Comparison of ENCODE assay signal across 32 cellular contexts in the genomic region with DNA sequence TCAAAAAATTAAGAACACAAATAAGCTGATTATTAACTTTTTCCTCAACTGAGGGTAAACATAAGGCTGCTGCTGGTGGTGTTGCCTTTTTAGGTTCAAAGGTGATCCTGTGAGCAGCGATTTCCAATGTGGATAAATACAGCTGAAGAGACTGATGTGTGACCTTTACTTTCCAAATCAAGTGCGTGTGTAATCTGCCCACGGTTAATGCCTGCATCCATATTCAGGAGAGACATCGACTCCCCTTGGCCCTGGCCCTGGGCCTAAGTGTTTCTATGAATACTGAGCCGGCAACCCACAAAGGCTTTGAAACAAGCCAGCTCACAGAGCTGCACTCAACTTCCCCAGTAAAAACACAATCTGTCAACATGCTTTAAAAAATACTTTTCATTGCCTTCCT.
DNase-seq lines count a peak whose midpoint lies in the region; ATAC-seq and TF ChIP-seq lines count a peak whose summit lies in the region.
"Had no signal": no experiment of that assay in that cellular context is flagged by ENCODE, and none has a peak within 500 bp of the region (broad histone marks: within the 10 kb centered on the region; RNA-seq: fewer than 3 reads in every experiment).

No MANE protein-coding gene starts in this region.

- no peaks in the 10 kb centered on the region for H3K9me3 Mint-ChIP-seq in activated CD4-positive, alpha-beta T cell treated with anti-CD3 and anti-CD28 coated beads, Interleukin-2, amount 10 ng/mL, durations not matched to agents 24 days and 14 days
- H3K9me3 Mint-ChIP-seq: activated naive CD8-positive, alpha-beta T cell treated with anti-CD3 and anti-CD28 coated beads, Interleukin-2, amount 10 ng/mL, durations not matched to agents 7 days and 5 days; CD4-positive, alpha-beta T cell had no signal

- no peak overlapping the region for H3K4me3 Mint-ChIP-seq in activated CD4-positive, alpha-beta T cell treated with anti-CD3 and anti-CD28 coated beads, Interleukin-2, amount 10 ng/mL, durations not matched to agents 24 days and 14 days
- H3K4me3 Mint-ChIP-seq: activated naive CD8-positive, alpha-beta T cell treated with anti-CD3 and anti-CD28 coated beads, Interleukin-2, amount 10 ng/mL, durations not matched to agents 7 days and 5 days; CD4-positive, alpha-beta T cell; naive thymus-derived CD8-positive, alpha-beta T cell; stimulated activated effector memory CD8-positive, alpha-beta T cell treated with anti-CD3 and anti-CD28 coated beads, Interleukin-12 subunit alpha, Interleukin-12 subunit beta, amount 100 ng/mL, for 72 hours had no signal

- no peaks in the 10 kb centered on the region for H3K36me3 Mint-ChIP-seq in activated CD4-positive, alpha-beta T cell treated with anti-CD3 and anti-CD28 coated beads, Interleukin-2, amount 10 ng/mL, durations not matched to agents 24 days and 14 days (ENCODE audit: low read depth)
- H3K36me3 Mint-ChIP-seq: activated naive CD8-positive, alpha-beta T cell treated with anti-CD3 and anti-CD28 coated beads, Interleukin-2, amount 10 ng/mL, durations not matched to agents 7 days and 5 days; naive thymus-derived CD8-positive, alpha-beta T cell; stimulated activated effector memory CD8-positive, alpha-beta T cell treated with anti-CD3 and anti-CD28 coated beads, Interleukin-12 subunit alpha, Interleukin-12 subunit beta, amount 100 ng/mL, for 72 hours had no signal

- no peak overlapping the region for H3K4me3 ChIP-seq in hepatocyte
- peak overlapping the region; percentile 35 for H3K4me3 ChIP-seq in neuron (ENCODE audit: low read length)
- no peak overlapping the region for H3K4me3 ChIP-seq in body of pancreas
- H3K4me3 ChIP-seq: ascending aorta, gastroesophageal sphincter, left ventricle myocardium inferior, upper lobe of right lung had no signal

- no peaks in the 10 kb centered on the region for H3K4me1 Mint-ChIP-seq in activated CD4-positive, alpha-beta T cell treated with anti-CD3 and anti-CD28 coated beads, Interleukin-2, amount 10 ng/mL, durations not matched to agents 24 days and 14 days
- H3K4me1 Mint-ChIP-seq: activated naive CD8-positive, alpha-beta T cell treated with anti-CD3 and anti-CD28 coated beads, Interleukin-2, amount 10 ng/mL, durations not matched to agents 7 days and 5 days; naive thymus-derived CD8-positive, alpha-beta T cell; stimulated activated effector memory CD8-positive, alpha-beta T cell treated with anti-CD3 and anti-CD28 coated beads, Interleukin-12 subunit alpha, Interleukin-12 subunit beta, amount 100 ng/mL, for 72 hours had no signal

- no peaks in the 10 kb centered on the region for H3K79me2 ChIP-seq in hepatocyte

- DNase-seq in DMS 273 (lab: John Stamatoyannopoulos, UW; ENCODE audit: unreplicated experiment) (peak; percentile 38), DMS 273 treated with DMSO at 0.1 percent for 48 hours (lab: John Stamatoyannopoulos, UW) (no peak), NCI-H446 treated with DMSO at 0.1 percent for 48 hours (lab: John Stamatoyannopoulos, UW) (peak; percentile 75), hepatocyte (ENCODE audit: low spot score) (peak; percentile 5), NCI-H1694 (lab: John Stamatoyannopoulos, UW) (no peak), body of pancreas (no peak)
- DNase-seq in activated CD4-positive, alpha-beta T cell treated with anti-CD3 and anti-CD28 coated beads, Interleukin-2, amount 10 ng/mL, durations not matched to agents 24 days and 14 days = no peak
- DNase-seq: activated CD4-positive, alpha-beta T cell treated with anti-CD3 and anti-CD28 coated beads for 4 hours; activated CD8-positive, alpha-beta memory T cell treated with anti-CD3 and anti-CD28 coated beads for 24 hours; activated effector memory CD4-positive, alpha-beta T cell treated with anti-CD3 and anti-CD28 coated beads, Interleukin-2, amount 50 U/mL, for 16 hours; activated naive CD8-positive, alpha-beta T cell treated with anti-CD3 and anti-CD28 coated beads, Interleukin-2, amount 10 ng/mL, durations not matched to agents 7 days and 5 days; CD4-positive, alpha-beta T cell; cerebellar nuclear complex; H7; IMR-90; left ventricle myocardium inferior; midbrain; naive thymus-derived CD8-positive, alpha-beta T cell; NCI-H2029 treated with DMSO at 0.1 percent for 48 hours; SIG-M5; stimulated activated CD4-positive, alpha-beta T cell treated with anti-CD3 and anti-CD28 coated beads, Interleukin-12 subunit alpha, Interleukin-12 subunit beta, amount 100 ng/mL, for 4 hours; stimulated activated CD4-positive, alpha-beta T cell treated with anti-CD3 and anti-CD28 coated beads, Interleukin-4, amount 100 ng/mL, for 1 hour; SW 1271; T-helper 9 cell; upper lobe of right lung had no signal

- no peaks in the 10 kb centered on the region for H3K9me2 ChIP-seq in hepatocyte (replicated peaks; ENCODE audit: insufficient read depth)

- H2AFZ ChIP-seq in hepatocyte (no peak overlapping the region), neuron (ENCODE audit: low read depth, low read length) (peak overlapping the region; percentile 47)

- no peak for TF ChIP-seq POLR2A in body of pancreas (IDR thresholded peaks at IDR 0.05)

- intact Hi-C loops in body of pancreas (cut with DNase I) = no loop called here
- intact Hi-C loops in activated CD4-positive, alpha-beta T cell treated with anti-CD3 and anti-CD28 coated beads, Interleukin-2, amount 10 ng/mL, durations not matched to agents 24 days and 14 days (cut with micrococcal nuclease) = no loop called here

- no peak overlapping the region for H3K4me2 ChIP-seq in hepatocyte

- no peak for ATAC-seq in body of pancreas
- ATAC-seq: gastroesophageal sphincter; naive thymus-derived CD8-positive, alpha-beta T cell; sciatic nerve; stimulated activated effector memory CD8-positive, alpha-beta T cell treated with anti-CD3 and anti-CD28 coated beads, Interleukin-12 subunit alpha, Interleukin-12 subunit beta, amount 100 ng/mL, for 72 hours; upper lobe of right lung had no signal

- no peak overlapping the region for H3K27ac ChIP-seq in hepatocyte
- H3K27ac ChIP-seq in body of pancreas = peak overlapping the region in 1 of 4 donors; percentile 53
- H3K27ac ChIP-seq: 22Rv1, ascending aorta, gastroesophageal sphincter, left ventricle myocardium inferior, upper lobe of right lung, VCaP had no signal

- TF ChIP-seq CTCF in hepatocyte (IDR thresholded peaks at IDR 0.05; ENCODE audit: poor library complexity) = no peak
- no peak for TF ChIP-seq CTCF in body of pancreas (IDR thresholded peaks at IDR 0.05)

- H3K4me1 ChIP-seq in hepatocyte (ENCODE audit: insufficient read depth) (peaks cover 5% of the 10 kb centered on the region), neuron (ENCODE audit: insufficient read depth, low read length) (peaks cover 59% of the 10 kb centered on the region), body of pancreas (peaks cover 4% of the 10 kb centered on the region)
- H3K4me1 ChIP-seq: ascending aorta, gastroesophageal sphincter, left ventricle myocardium inferior, upper lobe of right lung had no signal

- WGBS in hepatocyte (ENCODE audit: low lambda C conversion rate, missing lambda C conversion rate) = 29% methylated on average over 5 of the region's 5 CpGs
- 12 to 13% methylated on average over 5 of the region's 5 CpGs for WGBS in body of pancreas, 2 donors

- H3K27ac Mint-ChIP-seq in activated CD4-positive, alpha-beta T cell treated with anti-CD3 and anti-CD28 coated beads, Interleukin-2, amount 10 ng/mL, durations not matched to agents 24 days and 14 days = no peak overlapping the region
- H3K27ac Mint-ChIP-seq: activated naive CD8-positive, alpha-beta T cell treated with anti-CD3 and anti-CD28 coated beads, Interleukin-2, amount 10 ng/mL, durations not matched to agents 7 days and 5 days; CD4-positive, alpha-beta T cell; naive thymus-derived CD8-positive, alpha-beta T cell; stimulated activated effector memory CD8-positive, alpha-beta T cell treated with anti-CD3 and anti-CD28 coated beads, Interleukin-12 subunit alpha, Interleukin-12 subunit beta, amount 100 ng/mL, for 72 hours had no signal

- H3K27me3 ChIP-seq in hepatocyte (no peaks in the 10 kb centered on the region), neuron (ENCODE audit: insufficient read depth, low read length) (no peaks in the 10 kb centered on the region), body of pancreas (no peaks in the 10 kb centered on the region)
- H3K27me3 ChIP-seq: ascending aorta, gastroesophageal sphincter, upper lobe of right lung had no signal

- H3K27me3 Mint-ChIP-seq in activated CD4-positive, alpha-beta T cell treated with anti-CD3 and anti-CD28 coated beads, Interleukin-2, amount 10 ng/mL, durations not matched to agents 24 days and 14 days = no peaks in the 10 kb centered on the region
- H3K27me3 Mint-ChIP-seq: activated naive CD8-positive, alpha-beta T cell treated with anti-CD3 and anti-CD28 coated beads, Interleukin-2, amount 10 ng/mL, durations not matched to agents 7 days and 5 days; CD4-positive, alpha-beta T cell; naive thymus-derived CD8-positive, alpha-beta T cell had no signal

- H4K20me1 ChIP-seq in hepatocyte (ENCODE audit: insufficient read depth, poor library complexity, severe bottlenecking) = no peaks in the 10 kb centered on the region

- no peaks in the 10 kb centered on the region for H3K9me3 ChIP-seq in hepatocyte (ENCODE audit: low read depth)
- no peaks in the 10 kb centered on the region for H3K9me3 ChIP-seq in neuron (ENCODE audit: low read length)
- H3K9me3 ChIP-seq in body of pancreas = no peaks in the 10 kb centered on the region
- H3K9me3 ChIP-seq: ascending aorta, gastroesophageal sphincter, left ventricle myocardium inferior, upper lobe of right lung had no signal

- H3K36me3 ChIP-seq in hepatocyte (replicated peaks; ENCODE audit: insufficient read depth, low read depth) = no peaks in the 10 kb centered on the region
- H3K36me3 ChIP-seq in neuron (ENCODE audit: insufficient read depth, low read length) = no peaks in the 10 kb centered on the region
- no peaks in the 10 kb centered on the region for H3K36me3 ChIP-seq in body of pancreas (replicated peaks in 1 of 2; ENCODE audit: insufficient read depth in 1 of 2, low read depth in 2 of 2)
- H3K36me3 ChIP-seq: ascending aorta, gastroesophageal sphincter, left ventricle myocardium inferior, upper lobe of right lung had no signal

Comparison
In these comparisons a context has a peak if more than half of its experiments do, and no peak if none do; other contexts are left out.
1. DNase-seq: peak in DMS 273 (single experiment), NCI-H446 treated with DMSO at 0.1 percent for 48 hours (single experiment) and hepatocyte (single experiment); none in DMS 273 treated with DMSO at 0.1 percent for 48 hours (single experiment), NCI-H1694 (single experiment), body of pancreas (0 of 4) and activated CD4-positive, alpha-beta T cell treated with anti-CD3 and anti-CD28 coated beads, Interleukin-2, amount 10 ng/mL, durations not matched to agents 24 days and 14 days (single experiment).